1 cellular context compared by ENCODE assay signal in genomic region chr13:60134376-60134775, GRCh38.
TF ChIP-seq lines count a peak whose summit lies in the region.

No MANE protein-coding gene starts in this region.

TF ChIP-seq in H1, 55 proteins besides CTCF, POLR2A, EP300 and RAD21 (continued from another document):
- TF ChIP-seq SIN3A (conservative IDR thresholded peaks at IDR 0.05 in 1 of 2, IDR thresholded peaks at IDR 0.05 in 1 of 2; ENCODE audit: low read depth in 1 of 2, low read length in 2 of 2) (no peak), RFX5 (IDR thresholded peaks at IDR 0.05; ENCODE audit: borderline replicate concordance, low read depth, low read length) (no peak), EZH2 (IDR thresholded peaks at IDR 0.05; ENCODE audit: low read depth, low read length, severe bottlenecking) (no peak), RBBP5 (IDR thresholded peaks at IDR 0.05; ENCODE audit: borderline replicate concordance, low read depth, low read length) (no peak)
